9 cellular contexts compared by ENCODE assay signal in genomic region chr22:20777420-20778177, GRCh38. TPM values are rescaled to one million over a fixed set of nuclear protein-coding genes. Genes with fewer than 3 reads are reported as not detected.
DNase-seq lines count a peak whose midpoint lies in the region; ATAC-seq, FAIRE-seq and TF ChIP-seq lines count a peak whose summit lies in the region.
"Had no signal": no experiment of that assay in that cellular context is flagged by ENCODE, and none has a peak within 500 bp of the region (broad histone marks: within the 10 kb centered on the region; RNA-seq: fewer than 3 reads in every experiment).

No MANE protein-coding gene starts in this region.

- H3K4me1 ChIP-seq in astrocyte (ENCODE audit: insufficient read depth, low read length) (peaks cover 38% of the 10 kb centered on the region), HepG2 (ENCODE audit: insufficient read depth, low read length) (peaks cover 85% of the 10 kb centered on the region)

- H2AFZ ChIP-seq in astrocyte (ENCODE audit: low read depth, low read length) = no peak overlapping the region
- H2AFZ ChIP-seq in HepG2 (ENCODE audit: low read length) = no peak overlapping the region

- TF ChIP-seq CTCF in LNCaP clone FGC (IDR thresholded peaks at IDR 0.05; ENCODE audit: control insufficient read depth, extremely low read depth, insufficient read depth) = 0 out of 2 replicates have a peak, but pooled peaks have one; percentile 32
- TF ChIP-seq CTCF in astrocyte (IDR thresholded peaks at IDR 0.05; ENCODE audit: insufficient read depth, low read depth, low read length) = no peak
- peak; percentile 75 for TF ChIP-seq CTCF in HepG2 (CRISPR knock-in tag; IDR thresholded peaks at IDR 0.05)

- H3K4me3 ChIP-seq in LNCaP clone FGC (ENCODE audit: low read depth, low read length) = no peak overlapping the region
- H3K4me3 ChIP-seq in astrocyte (ENCODE audit: insufficient read depth, low read depth, low read length) = no peak overlapping the region
- peak overlapping the region in 1 of 3 experiments; percentile 70; a peak in 1 of 6 replicates for H3K4me3 ChIP-seq in HepG2 (replicated peaks in 1 of 3; ENCODE audit: insufficient read depth in 1 of 3, low read depth in 2 of 3, low read length in 3 of 3)

- H3K4me3 Mint-ChIP-seq in astrocyte (ENCODE audit: unreplicated experiment) = peak overlapping the region; percentile 46

- peak overlapping the region; percentile 41 for H3K4me2 ChIP-seq in astrocyte (ENCODE audit: low read length)
- peak overlapping the region; percentile 80 for H3K4me2 ChIP-seq in HepG2 (ENCODE audit: low read depth, low read length)

- H3K36me3 Mint-ChIP-seq in astrocyte (ENCODE audit: low read depth, unreplicated experiment) = peaks cover 5% of the 10 kb centered on the region

- TF ChIP-seq EP300 in HepG2 (IDR thresholded peaks at IDR 0.05; ENCODE audit: low read depth in 2 of 2, low read length in 2 of 2) (peak; percentile 61 to 94; a peak in 3 of 4 replicates), HepG2 (CRISPR knock-in tag; IDR thresholded peaks at IDR 0.05; ENCODE audit: borderline replicate concordance) (peak; percentile 96)

- H3K9me3 ChIP-seq in astrocyte (ENCODE audit: insufficient read depth, low read depth, low read length) (no peaks in the 10 kb centered on the region), HepG2 (ENCODE audit: low read length) (no peaks in the 10 kb centered on the region)

- no peaks in the 10 kb centered on the region for H3K27me3 Mint-ChIP-seq in astrocyte (ENCODE audit: low read depth, unreplicated experiment)

- WGBS in HepG2 (ENCODE audit: low lambda C conversion rate) = 13% methylated on average over 10 of the region's 10 CpGs

- TF ChIP-seq POLR2A in HepG2 (IDR thresholded peaks at IDR 0.05; ENCODE audit: insufficient read depth in 1 of 2, low read depth in 2 of 2, low read length in 2 of 2) = peak; percentile 38 to 76; a peak in 3 of 4 replicates

- CTCF ChIA-PET in HepG2 (lab: Yijun Ruan, JAX; ENCODE audit: low intra/inter-chr PET ratio, low total read pairs) = interaction anchor here (0.7 kb wide), 1 partner anchor 26 kb away, joined by 3 read pairs; no protein-coding TSS in a partner anchor

- FAIRE-seq in astrocyte (lab: Jason Lieb, UNC) = peak; percentile 80
- FAIRE-seq in HepG2 (lab: Jason Lieb, UNC) = peak; percentile 66

- in situ Hi-C loops in HepG2 (cut with HindIII; ENCODE audit: extremely low pct_ligation_motif_present, low pct_unique_long_range_greater_than_20kb) = no loop called here

- H3K27me3 ChIP-seq in astrocyte (ENCODE audit: insufficient read depth, low read length) (no peaks in the 10 kb centered on the region), HepG2 (ENCODE audit: control insufficient read depth in 1 of 2, insufficient read depth in 2 of 2, low read length in 2 of 2) (no peaks in the 10 kb centered on the region)

- H3K36me3 ChIP-seq in astrocyte (ENCODE audit: insufficient read depth, low read length) (no peaks in the 10 kb centered on the region), HepG2 (replicated peaks in 1 of 2; ENCODE audit: control insufficient read depth in 1 of 2, insufficient read depth in 2 of 2, low read length in 2 of 2) (peaks cover 13 to 40% of the 10 kb centered on the region in 2 experiments)

- H4K20me1 ChIP-seq in astrocyte (ENCODE audit: insufficient read depth, low read length) (no peaks in the 10 kb centered on the region), HepG2 (ENCODE audit: insufficient read depth, low read length) (peaks cover 6% of the 10 kb centered on the region)

- peak; percentile 82 for DNase-seq in AG20443 (ENCODE audit: low spot score)
- peak; percentile 99 for DNase-seq in LNCaP clone FGC (ENCODE audit: low read depth)
- DNase-seq in astrocyte (ENCODE audit: low read depth) = peak; percentile 87
- peak; percentile 99 for DNase-seq in HepG2 (ENCODE audit: low spot score)
- DNase-seq in NK-92 treated with Interleukin-12 subunit alpha and Interleukin-12 subunit beta, amount 100 ng/mL, for 24 hours (lab: John Stamatoyannopoulos, UW) = no peak
- DNase-seq in stimulated activated CD4-positive, alpha-beta T cell treated with anti-CD3 and anti-CD28 coated beads, Interleukin-12 subunit alpha, Interleukin-12 subunit beta, amount 100 ng/mL, for 4 hours = no peak

- intact Hi-C loops in HepG2 (cut with micrococcal nuclease; ENCODE audit: unreplicated experiment) = loop anchor here (5.0 to 10.0 kb wide), 2 partner anchors 80 to 177 kb away; partner anchors contain the start of genes PI4KA and SNAP29

- peaks cover 10% of the 10 kb centered on the region for H3K4me1 Mint-ChIP-seq in astrocyte (ENCODE audit: low read depth, unreplicated experiment)

- peak overlapping the region; percentile 46 for H3K27ac ChIP-seq in astrocyte (ENCODE audit: low read depth, low read length)
- H3K27ac ChIP-seq in HepG2 (ENCODE audit: extremely low read length, insufficient read depth, low read length) = peak overlapping the region; percentile 90

- no peaks in the 10 kb centered on the region for H3K79me2 ChIP-seq in astrocyte (ENCODE audit: insufficient read depth, low read length)
- H3K79me2 ChIP-seq in HepG2 (ENCODE audit: insufficient read depth, low read length) = peaks cover 77% of the 10 kb centered on the region

- POLR2A ChIA-PET in HepG2 (lab: Yijun Ruan, JAX) = interaction anchor here (0.7 to 9.0 kb wide), 8 partner anchors 9 to 225 kb away, joined by 3 to 172 read pairs (median 3); partner anchors contain the start of genes LZTR1 and THAP7

- TSS peak; percentile 35 for BruUV-seq in HepG2 (replicated peaks; lab: Mats Ljungman, UMichigan)

- H3K9ac ChIP-seq in astrocyte (ENCODE audit: low read length) = no peak overlapping the region
- H3K9ac ChIP-seq in HepG2 (ENCODE audit: insufficient read depth, low read depth, low read length) = peak overlapping the region; percentile 83

- peak; percentile 57; the same call in 1 of the 2 replicates for TF ChIP-seq RAD21 in HepG2 (CRISPR knock-in tag; IDR thresholded peaks at IDR 0.05)

- H3K9me3 Mint-ChIP-seq in astrocyte (ENCODE audit: unreplicated experiment) = no peaks in the 10 kb centered on the region

- H3K27ac Mint-ChIP-seq in astrocyte (ENCODE audit: unreplicated experiment) = peak overlapping the region; percentile 84

- ATAC-seq in HepG2 = peak; percentile 76
- ATAC-seq in GM18868 (IDR thresholded peaks at IDR 0.05; ENCODE audit: unreplicated experiment) = no peak
- ATAC-seq in HG03354 (IDR thresholded peaks at IDR 0.05; ENCODE audit: poor library complexity, severe bottlenecking, unreplicated experiment) = no peak

TF ChIP-seq in HepG2, 621 proteins besides CTCF, POLR2A, EP300 and RAD21 (continues in another document):
- no peak; the same call in 1 of the 2 replicates for TF ChIP-seq ZFP37 (CRISPR knock-in tag; IDR thresholded peaks at IDR 0.05; ENCODE audit: borderline replicate concordance)
- TF ChIP-seq HNRNPK (IDR thresholded peaks at IDR 0.05; ENCODE audit: low read depth, low read length, poor library complexity, severe bottlenecking) = no peak
- TF ChIP-seq MYC (CRISPR knock-in tag; IDR thresholded peaks at IDR 0.05; ENCODE audit: borderline replicate concordance) = no peak
- no peak for TF ChIP-seq NFE2L2 (IDR thresholded peaks at IDR 0.05; ENCODE audit: low read length)
- peak; percentile 92 for TF ChIP-seq HNF1B (CRISPR knock-in tag; IDR thresholded peaks at IDR 0.05)
- no peak for TF ChIP-seq ZBTB7A (CRISPR knock-in tag; IDR thresholded peaks at IDR 0.05)
- TF ChIP-seq HNF4A (CRISPR knock-in tag; IDR thresholded peaks at IDR 0.05) = peak; percentile 84
- no peak for TF ChIP-seq SRY (CRISPR knock-in tag; IDR thresholded peaks at IDR 0.05)
- TF ChIP-seq MED13 (CRISPR knock-in tag; IDR thresholded peaks at IDR 0.05) = no peak; the same call in 1 of the 2 replicates
- TF ChIP-seq EEA1 (CRISPR knock-in tag; IDR thresholded peaks at IDR 0.05; ENCODE audit: borderline replicate concordance) = no peak
- 0 out of 2 replicates have a peak, but pooled peaks have one; percentile 15 for TF ChIP-seq ZNF337 (CRISPR knock-in tag; IDR thresholded peaks at IDR 0.05; ENCODE audit: borderline replicate concordance, low read depth)
- no peak for TF ChIP-seq FIP1L1 (IDR thresholded peaks at IDR 0.05; ENCODE audit: borderline replicate concordance, insufficient read depth, low read depth, low read length)
- TF ChIP-seq SMYD3 (CRISPR knock-in tag; IDR thresholded peaks at IDR 0.05) = peak; percentile 44; the same call in 1 of the 2 replicates

RNA-seq across cellular contexts. Expression of gene SERPIND1, which starts 3.7 kb away (rescaled TPM):
- not detected in 2 replicates for total RNA-seq in astrocyte
- 55.6 and 111 TPM in 2 replicates for total RNA-seq in HepG2 (2016; rRNA removed; fragmentation: Illumina TruSeq; extraction: Trizol)
- total RNA-seq in HepG2 (2016; cell fraction: cytosol; rRNA removed; fragmentation: Illumina TruSeq; extraction: Trizol; ENCODE audit: low read depth) = 16.4 and 19.8 TPM in 2 replicates
- total RNA-seq in HepG2 (2016; cell fraction: insoluble cytoplasmic fraction; rRNA removed; fragmentation: Illumina TruSeq; extraction: Trizol) = 53.2 and 106 TPM in 2 replicates
- total RNA-seq in HepG2 (2016; cell fraction: membrane; rRNA removed; fragmentation: Illumina TruSeq; extraction: Trizol) = 35.3 and 35.7 TPM in 2 replicates
- 108 and 133 TPM in 2 replicates for total RNA-seq in HepG2 (2016; cell fraction: nucleus; rRNA removed; fragmentation: Illumina TruSeq; extraction: Trizol)
- 350 and 408 TPM in 2 replicates for polyA plus RNA-seq in HepG2 (2011; rRNA removed)
- polyA plus RNA-seq in HepG2 (2011; cell fraction: cytosol; rRNA removed) = 341 and 453 TPM in 2 replicates
- polyA plus RNA-seq in HepG2 (2011; cell fraction: nucleus; rRNA removed) = 146 and 188 TPM in 2 replicates
- 497 and 593 TPM in 2 replicates for polyA plus RNA-seq in HepG2 (2012)
- polyA plus RNA-seq in HepG2 (2016; cell fraction: cytosol; fragmentation: Illumina TruSeq; extraction: Trizol; ENCODE audit: low read depth) = 30.3 and 32.4 TPM in 2 replicates
- 91.5 and 101 TPM in 2 replicates for polyA plus RNA-seq in HepG2 (2016; cell fraction: insoluble cytoplasmic fraction; fragmentation: Illumina TruSeq; extraction: Trizol; ENCODE audit: low read depth)
- polyA plus RNA-seq in HepG2 (2016; cell fraction: membrane; fragmentation: Illumina TruSeq; extraction: Trizol; ENCODE audit: low read depth) = 45.7 and 51.9 TPM in 2 replicates
- polyA plus RNA-seq in HepG2 (2016; cell fraction: nucleus; fragmentation: Illumina TruSeq; extraction: Trizol; ENCODE audit: insufficient read depth, low read depth) = 228 and 244 TPM in 2 replicates
- 0.37 and 351 TPM in 2 replicates for polyA minus RNA-seq in HepG2 (2011; rRNA and poly(A)+ RNA removed; ENCODE audit: low replicate concordance)
- 132 and 186 TPM in 2 replicates for polyA minus RNA-seq in HepG2 (2011; cell fraction: cytosol; rRNA and poly(A)+ RNA removed)
- polyA minus RNA-seq in HepG2 (2011; cell fraction: nucleus; rRNA and poly(A)+ RNA removed) = 67.9 and 98.5 TPM in 2 replicates
- total RNA-seq: T-helper 1 cell treated with Interleukin-12 subunit alpha and Interleukin-12 subunit beta and Interleukin-4 antibody, amounts not matched to agents 30 ng/mL and 1 ng/mL, for 36 hours had no signal

Comparison
In these comparisons a context has a peak if more than half of its experiments do, and no peak if none do; other contexts are left out.
1. DNase-seq: peak in AG20443 (single experiment), LNCaP clone FGC (single experiment), astrocyte (single experiment) and HepG2 (single experiment); none in NK-92 treated with Interleukin-12 subunit alpha and Interleukin-12 subunit beta, amount 100 ng/mL, for 24 hours (single experiment) and stimulated activated CD4-positive, alpha-beta T cell treated with anti-CD3 and anti-CD28 coated beads, Interleukin-12 subunit alpha, Interleukin-12 subunit beta, amount 100 ng/mL, for 4 hours (single experiment).
2. RNA of gene SERPIND1, which starts 3.7 kb away (total RNA-seq): 16.4 to 133 TPM in HepG2; not detected in astrocyte; every median in the first group is over 10 times any median in the second.